ENCODE assay signal across 14 cellular contexts in the genomic region with DNA sequence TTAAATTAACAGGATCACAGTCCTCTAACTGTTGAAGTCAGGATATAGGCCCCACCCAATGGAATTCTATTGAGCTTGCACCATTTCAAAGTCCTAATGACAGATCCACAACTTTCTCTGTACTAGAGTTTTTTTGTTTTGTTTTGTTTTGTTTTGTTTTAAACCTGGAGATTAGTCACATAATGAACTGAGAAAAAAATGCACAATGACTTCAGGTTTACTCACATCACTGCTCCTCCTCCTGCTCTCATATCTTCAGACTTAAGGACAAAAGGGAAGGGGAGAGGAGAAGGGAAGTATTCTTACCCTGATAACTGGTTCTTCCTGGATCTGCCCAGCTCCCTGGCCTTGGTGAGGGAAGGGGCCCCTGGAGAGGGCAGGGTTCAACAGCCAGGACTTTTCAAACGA.
DNase-seq lines count a peak whose midpoint lies in the region; ATAC-seq and TF ChIP-seq lines count a peak whose summit lies in the region.
"Had no signal": no experiment of that assay in that cellular context is flagged by ENCODE, and none has a peak within 500 bp of the region (broad histone marks: within the 10 kb centered on the region; RNA-seq: fewer than 3 reads in every experiment).

No MANE protein-coding gene starts in this region.

- H3K27ac Mint-ChIP-seq in endothelial cell (ENCODE audit: unreplicated experiment): peak overlapping the region; percentile 74
- H3K27ac Mint-ChIP-seq in mesothelial cell of epicardium: peak overlapping the region; percentile 76
- H3K27ac Mint-ChIP-seq in activated CD8-positive, alpha-beta T cell treated with anti-CD3 and anti-CD28 coated beads, Interleukin-2, amount 10 ng/mL, durations not matched to agents 7 days and 5 days: no peak overlapping the region
- H3K27ac Mint-ChIP-seq in nephron progenitor cell: no peak overlapping the region
- H3K27ac Mint-ChIP-seq: naive thymus-derived CD8-positive, alpha-beta T cell had no signal

- H3K36me3 Mint-ChIP-seq in endothelial cell (ENCODE audit: low read depth, unreplicated experiment): no peaks in the 10 kb centered on the region
- H3K36me3 Mint-ChIP-seq in mesothelial cell of epicardium: no peaks in the 10 kb centered on the region
- H3K36me3 Mint-ChIP-seq in activated CD8-positive, alpha-beta T cell treated with anti-CD3 and anti-CD28 coated beads, Interleukin-2, amount 10 ng/mL, durations not matched to agents 7 days and 5 days (ENCODE audit: low read depth): no peaks in the 10 kb centered on the region
- peaks cover 5% of the 10 kb centered on the region for H3K36me3 Mint-ChIP-seq in nephron progenitor cell (ENCODE audit: low read depth)
- H3K36me3 Mint-ChIP-seq: naive thymus-derived CD8-positive, alpha-beta T cell had no signal

- ATAC-seq in activated CD8-positive, alpha-beta T cell treated with anti-CD3 and anti-CD28 coated beads, Interleukin-2, amount 10 ng/mL, durations not matched to agents 7 days and 5 days: no peak
- ATAC-seq in GM18511 (IDR thresholded peaks at IDR 0.05; ENCODE audit: unreplicated experiment): no peak
- ATAC-seq: activated CD4-positive, CD25-positive, alpha-beta regulatory T cell treated with anti-CD3 and anti-CD28 coated beads, Interleukin-2, amount 50 U/mL, for 24 hours; naive thymus-derived CD8-positive, alpha-beta T cell had no signal

- H3K27me3 Mint-ChIP-seq in endothelial cell (ENCODE audit: unreplicated experiment): no peaks in the 10 kb centered on the region
- H3K27me3 Mint-ChIP-seq in mesothelial cell of epicardium (ENCODE audit: low read depth): no peaks in the 10 kb centered on the region
- no peaks in the 10 kb centered on the region for H3K27me3 Mint-ChIP-seq in activated CD8-positive, alpha-beta T cell treated with anti-CD3 and anti-CD28 coated beads, Interleukin-2, amount 10 ng/mL, durations not matched to agents 7 days and 5 days (ENCODE audit: low read depth)
- peaks cover 5% of the 10 kb centered on the region for H3K27me3 Mint-ChIP-seq in nephron progenitor cell (ENCODE audit: low read depth, poor library complexity)

- CTCF ChIA-PET in activated CD8-positive, alpha-beta T cell treated with anti-CD3 and anti-CD28 coated beads, Interleukin-2, amount 10 ng/mL, durations not matched to agents 7 days and 5 days (lab: Charles Lee): no interaction called here

- DNase-seq in ACHN (peak; percentile 4), M059J (ENCODE audit: low read depth) (peak; percentile 56), endothelial cell (ENCODE audit: low spot score) (no peak), mesothelial cell of epicardium (ENCODE audit: low spot score in 2 of 2, unreplicated experiment in 2 of 2) (no peak), nephron progenitor cell (no peak), ecto neural progenitor cell (ENCODE audit: low spot score) (no peak)
- no peak for DNase-seq in activated CD8-positive, alpha-beta T cell treated with anti-CD3 and anti-CD28 coated beads, Interleukin-2, amount 10 ng/mL, durations not matched to agents 7 days and 5 days
- DNase-seq: DMS153; erythroblast; naive thymus-derived CD8-positive, alpha-beta T cell; NCI-H2171 treated with DMSO at 0.1 percent for 48 hours; upper lobe of left lung had no signal

- POLR2A ChIA-PET in activated CD8-positive, alpha-beta T cell treated with anti-CD3 and anti-CD28 coated beads, Interleukin-2, amount 10 ng/mL, durations not matched to agents 7 days and 5 days (lab: Charles Lee): no interaction called here

- H3K4me1 Mint-ChIP-seq in endothelial cell (ENCODE audit: unreplicated experiment) (peaks cover 22% of the 10 kb centered on the region), mesothelial cell of epicardium (peaks cover 34% of the 10 kb centered on the region), nephron progenitor cell (peaks cover 33% of the 10 kb centered on the region)
- H3K4me1 Mint-ChIP-seq in activated CD8-positive, alpha-beta T cell treated with anti-CD3 and anti-CD28 coated beads, Interleukin-2, amount 10 ng/mL, durations not matched to agents 7 days and 5 days (ENCODE audit: low read depth): no peaks in the 10 kb centered on the region
- H3K4me1 Mint-ChIP-seq: naive thymus-derived CD8-positive, alpha-beta T cell had no signal

- no peaks in the 10 kb centered on the region for H3K9me3 Mint-ChIP-seq in endothelial cell (ENCODE audit: unreplicated experiment)
- peaks cover 10% of the 10 kb centered on the region for H3K9me3 Mint-ChIP-seq in mesothelial cell of epicardium
- H3K9me3 Mint-ChIP-seq in activated CD8-positive, alpha-beta T cell treated with anti-CD3 and anti-CD28 coated beads, Interleukin-2, amount 10 ng/mL, durations not matched to agents 7 days and 5 days (ENCODE audit: insufficient read depth): no peaks in the 10 kb centered on the region
- peaks cover 13% of the 10 kb centered on the region for H3K9me3 Mint-ChIP-seq in nephron progenitor cell

- no peak for TF ChIP-seq CTCF in endothelial cell (IDR thresholded peaks at IDR 0.05; ENCODE audit: unreplicated experiment)
- no peak for TF ChIP-seq CTCF in mesothelial cell of epicardium (IDR thresholded peaks at IDR 0.05; ENCODE audit: unreplicated experiment)
- TF ChIP-seq CTCF in nephron progenitor cell (IDR thresholded peaks at IDR 0.05): no peak

- in situ Hi-C loops in ACHN (cut with HindIII; ENCODE audit: low pct_ligation_motif_present, low pct_unique_long_range_greater_than_20kb, low sequenced_read_pairs): no loop called here

- no peak overlapping the region for H3K4me3 Mint-ChIP-seq in endothelial cell (ENCODE audit: unreplicated experiment)
- H3K4me3 Mint-ChIP-seq in mesothelial cell of epicardium: no peak overlapping the region
- H3K4me3 Mint-ChIP-seq in activated CD8-positive, alpha-beta T cell treated with anti-CD3 and anti-CD28 coated beads, Interleukin-2, amount 10 ng/mL, durations not matched to agents 7 days and 5 days: no peak overlapping the region
- H3K4me3 Mint-ChIP-seq in nephron progenitor cell: no peak overlapping the region
- H3K4me3 Mint-ChIP-seq: naive thymus-derived CD8-positive, alpha-beta T cell had no signal

Comparison
In these comparisons a context has a peak if more than half of its experiments do, and no peak if none do; other contexts are left out.
1. DNase-seq: peak in ACHN (single experiment) and M059J (single experiment); none in endothelial cell (single experiment), mesothelial cell of epicardium (0 of 2), activated CD8-positive, alpha-beta T cell treated with anti-CD3 and anti-CD28 coated beads, Interleukin-2, amount 10 ng/mL, durations not matched to agents 7 days and 5 days (single experiment), nephron progenitor cell (single experiment) and ecto neural progenitor cell (single experiment).
2. H3K27ac Mint-ChIP-seq: peak in endothelial cell (single experiment) and mesothelial cell of epicardium (single experiment); none in activated CD8-positive, alpha-beta T cell treated with anti-CD3 and anti-CD28 coated beads, Interleukin-2, amount 10 ng/mL, durations not matched to agents 7 days and 5 days (single experiment) and nephron progenitor cell (single experiment).